ENCODE assay signal across 9 cellular contexts in genomic region chr13:37870489-37870845, GRCh38. TPM values are rescaled to one million over a fixed set of nuclear protein-coding genes. Genes with fewer than 3 reads are reported as not detected.
DNase-seq lines count a peak whose midpoint lies in the region; ATAC-seq, FAIRE-seq and TF ChIP-seq lines count a peak whose summit lies in the region.
"Had no signal": no experiment of that assay in that cellular context is flagged by ENCODE, and none has a peak within 500 bp of the region (broad histone marks: within the 10 kb centered on the region; RNA-seq: fewer than 3 reads in every experiment).

No MANE protein-coding gene starts in this region.

- DNase-seq in GM04503 (ENCODE audit: low read depth) (peak; percentile 11), astrocyte (ENCODE audit: low read depth) (peak; percentile 42), skeletal muscle cell (ENCODE audit: low read depth) (no peak)
- DNase-seq in stimulated activated naive CD8-positive, alpha-beta T cell treated with anti-CD3 and anti-CD28 coated beads, Interleukin-15, Interleukin-2, amounts not matched to agents 100 U/mL and 50 U/mL, for 24 hours, result no peak
- no peak for DNase-seq in activated CD4-positive, alpha-beta memory T cell treated with anti-CD3 and anti-CD28 coated beads for 36 hours
- DNase-seq: NCI-H510A had no signal

- H3K36me3 ChIP-seq in astrocyte (ENCODE audit: insufficient read depth, low read length) (no peaks in the 10 kb centered on the region), iPS-18a (ENCODE audit: control insufficient read depth, low read depth, low read length) (no peaks in the 10 kb centered on the region)

- no peaks in the 10 kb centered on the region for H3K9me3 ChIP-seq in astrocyte (ENCODE audit: insufficient read depth, low read depth, low read length)
- H3K9me3 ChIP-seq in iPS-18a (ENCODE audit: control insufficient read depth, low read depth, low read length), result no peaks in the 10 kb centered on the region

- peak overlapping the region; percentile 91 for H3K4me2 ChIP-seq in astrocyte (ENCODE audit: low read length)

- peak overlapping the region; percentile 77 for H3K27ac Mint-ChIP-seq in astrocyte (ENCODE audit: unreplicated experiment)
- H3K27ac Mint-ChIP-seq in activated CD4-positive, alpha-beta memory T cell treated with anti-CD3 and anti-CD28 coated beads for 36 hours, result no peak overlapping the region

- CTCF ChIA-PET in activated CD4-positive, alpha-beta memory T cell treated with anti-CD3 and anti-CD28 coated beads for 36 hours (lab: Charles Lee), result no interaction called here

- peak overlapping the region; percentile 96 for H3K4me3 Mint-ChIP-seq in astrocyte (ENCODE audit: unreplicated experiment)
- no peak overlapping the region for H3K4me3 Mint-ChIP-seq in activated CD4-positive, alpha-beta memory T cell treated with anti-CD3 and anti-CD28 coated beads for 36 hours

- H3K4me3 ChIP-seq in astrocyte (ENCODE audit: insufficient read depth, low read depth, low read length) (peak overlapping the region; percentile 82), iPS-18a (ENCODE audit: low read length) (peak overlapping the region; percentile 82), skeletal muscle cell (ENCODE audit: low read depth, low read length) (peak overlapping the region; percentile 65)

- H3K4me1 ChIP-seq in astrocyte (ENCODE audit: insufficient read depth, low read length) (peaks cover 13% of the 10 kb centered on the region), iPS-18a (ENCODE audit: control insufficient read depth, low read depth, low read length) (peaks cover 6% of the 10 kb centered on the region)

- peak overlapping the region; percentile 66 for H3K27ac ChIP-seq in astrocyte (ENCODE audit: low read depth, low read length)
- no peak overlapping the region for H3K27ac ChIP-seq in iPS-18a (ENCODE audit: low read length)

- ATAC-seq in GM21786 (IDR thresholded peaks at IDR 0.05; ENCODE audit: unreplicated experiment) (no peak), HG03469 (IDR thresholded peaks at IDR 0.05; ENCODE audit: unreplicated experiment) (no peak)
- ATAC-seq in stimulated activated naive CD8-positive, alpha-beta T cell treated with anti-CD3 and anti-CD28 coated beads, Interleukin-15, Interleukin-2, amounts not matched to agents 100 U/mL and 50 U/mL, for 24 hours, result no peak

- POLR2A ChIA-PET in activated CD4-positive, alpha-beta memory T cell treated with anti-CD3 and anti-CD28 coated beads for 36 hours (lab: Charles Lee), result no interaction called here

- TF ChIP-seq CTCF in astrocyte (IDR thresholded peaks at IDR 0.05; ENCODE audit: insufficient read depth, low read depth, low read length), result no peak

- no peaks in the 10 kb centered on the region for H3K27me3 Mint-ChIP-seq in astrocyte (ENCODE audit: low read depth, unreplicated experiment)
- peaks cover 24% of the 10 kb centered on the region for H3K27me3 Mint-ChIP-seq in activated CD4-positive, alpha-beta memory T cell treated with anti-CD3 and anti-CD28 coated beads for 36 hours

- peak; percentile 23 for FAIRE-seq in astrocyte (lab: Jason Lieb, UNC)

- intact Hi-C loops in activated CD4-positive, alpha-beta memory T cell treated with anti-CD3 and anti-CD28 coated beads for 36 hours (cut with micrococcal nuclease), result no loop called here

- H3K27me3 ChIP-seq in astrocyte (ENCODE audit: insufficient read depth, low read length) (no peaks in the 10 kb centered on the region), iPS-18a (ENCODE audit: control insufficient read depth, insufficient read depth, low read length) (peaks cover 13% of the 10 kb centered on the region)

- H4K20me1 ChIP-seq in astrocyte (ENCODE audit: insufficient read depth, low read length), result no peaks in the 10 kb centered on the region

- H3K36me3 Mint-ChIP-seq in astrocyte (ENCODE audit: low read depth, unreplicated experiment), result no peaks in the 10 kb centered on the region
- H3K36me3 Mint-ChIP-seq in activated CD4-positive, alpha-beta memory T cell treated with anti-CD3 and anti-CD28 coated beads for 36 hours, result no peaks in the 10 kb centered on the region

- H3K79me2 ChIP-seq in astrocyte (ENCODE audit: insufficient read depth, low read length), result peaks cover 31% of the 10 kb centered on the region

- H3K4me1 Mint-ChIP-seq in astrocyte (ENCODE audit: low read depth, unreplicated experiment), result peaks cover 14% of the 10 kb centered on the region
- peaks cover 3% of the 10 kb centered on the region for H3K4me1 Mint-ChIP-seq in activated CD4-positive, alpha-beta memory T cell treated with anti-CD3 and anti-CD28 coated beads for 36 hours (ENCODE audit: low read depth)

- H3K9ac ChIP-seq in astrocyte (ENCODE audit: low read length) (peak overlapping the region; percentile 91), iPS-18a (ENCODE audit: low read length) (no peak overlapping the region)

- peak overlapping the region; percentile 88 for H2AFZ ChIP-seq in astrocyte (ENCODE audit: low read depth, low read length)

- no peaks in the 10 kb centered on the region for H3K9me3 Mint-ChIP-seq in astrocyte (ENCODE audit: unreplicated experiment)
- no peaks in the 10 kb centered on the region for H3K9me3 Mint-ChIP-seq in activated CD4-positive, alpha-beta memory T cell treated with anti-CD3 and anti-CD28 coated beads for 36 hours

RNA-seq across cellular contexts. Expression of gene TRPC4, which starts 0.9 kb away (rescaled TPM):
- 11.1 and 14.4 TPM in 2 replicates for total RNA-seq in astrocyte
- total RNA-seq in activated CD4-positive, alpha-beta memory T cell treated with anti-CD3 and anti-CD28 coated beads for 36 hours, result not detected

Comparison
In these comparisons a context has a peak if more than half of its experiments do, and no peak if none do; other contexts are left out.
1. DNase-seq: peak in GM04503 (single experiment) and astrocyte (single experiment); none in skeletal muscle cell (single experiment), stimulated activated naive CD8-positive, alpha-beta T cell treated with anti-CD3 and anti-CD28 coated beads, Interleukin-15, Interleukin-2, amounts not matched to agents 100 U/mL and 50 U/mL, for 24 hours (single experiment) and activated CD4-positive, alpha-beta memory T cell treated with anti-CD3 and anti-CD28 coated beads for 36 hours (single experiment).
2. RNA of gene TRPC4, which starts 0.9 kb away (total RNA-seq): 11.1 to 14.4 TPM in astrocyte; not detected in activated CD4-positive, alpha-beta memory T cell treated with anti-CD3 and anti-CD28 coated beads for 36 hours; every median in the first group is over 10 times any median in the second.
3. Peak in every context shown above with its lines, with median percentiles within 50 percentile points of each other: H3K4me3 ChIP-seq.